8 cellular contexts compared by ENCODE assay signal in the genomic region with DNA sequence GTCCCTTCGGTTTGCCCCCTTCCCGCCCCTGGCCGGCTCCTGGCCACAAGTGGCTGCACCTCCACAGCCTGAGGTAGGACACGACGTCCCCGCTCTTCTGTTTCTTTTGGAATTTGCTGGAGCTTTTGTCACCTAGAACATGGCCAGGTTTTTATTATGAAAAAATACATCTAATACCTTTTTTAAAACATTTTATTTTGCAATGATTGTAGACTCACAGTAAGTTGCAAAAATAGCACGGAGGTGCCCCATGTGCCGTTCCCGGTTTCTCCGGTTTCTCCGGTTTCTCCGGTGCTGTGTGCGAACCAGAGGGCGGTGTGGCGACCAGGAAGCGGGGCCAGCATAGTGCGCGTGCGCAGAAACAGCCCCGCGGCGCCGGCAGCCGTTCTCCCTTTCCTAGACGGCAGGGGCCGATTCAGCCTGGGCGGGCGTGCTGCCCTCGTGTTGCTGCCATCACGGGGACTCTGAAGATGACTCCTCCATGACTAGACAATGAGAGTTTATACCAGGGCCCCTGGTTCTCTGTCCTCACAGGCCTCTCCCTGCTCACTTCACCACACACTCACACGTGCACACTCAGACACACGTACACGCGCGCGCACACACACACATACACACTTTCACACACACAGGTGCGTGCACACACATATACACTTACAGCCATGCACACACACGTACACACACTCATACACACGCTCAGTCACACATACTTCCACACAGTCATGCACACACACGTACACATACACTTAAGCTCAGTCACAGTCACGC.
A peak's percentile ranks its signal among the peaks of the same experiment; 100 is the strongest.
DNase-seq lines count a peak whose midpoint lies in the region; ATAC-seq and TF ChIP-seq lines count a peak whose summit lies in the region.

No MANE protein-coding gene starts in this region.

- no peaks in the 10 kb centered on the region for H3K27me3 Mint-ChIP-seq in activated CD4-positive, alpha-beta T cell treated with anti-CD3 and anti-CD28 coated beads for 36 hours

- POLR2A ChIA-PET in activated CD4-positive, alpha-beta T cell treated with anti-CD3 and anti-CD28 coated beads for 36 hours (lab: Charles Lee): no interaction called here

- H3K4me1 ChIP-seq in DOHH2 (ENCODE audit: control insufficient read depth, low read length) (peaks cover 55% of the 10 kb centered on the region), liver (ENCODE audit: control insufficient read depth in 4 of 4, insufficient read depth in 4 of 4, low read length in 3 of 4) (peaks cover 0 to 6% (median 1%) of the 10 kb centered on the region in 4 donors)

- peaks cover 39% of the 10 kb centered on the region for H3K4me1 Mint-ChIP-seq in activated CD4-positive, alpha-beta T cell treated with anti-CD3 and anti-CD28 coated beads for 36 hours

- H3K4me3 ChIP-seq in DOHH2 (ENCODE audit: low read length) (peak overlapping the region; percentile 67), choroid plexus epithelial cell (ENCODE audit: low read depth, low read length) (peak overlapping the region; percentile 64), liver (ENCODE audit: low read depth in 1 of 3, low read length in 3 of 3) (peak overlapping the region; percentile 32 to 51 (median 50))

- H3K9ac ChIP-seq in liver (ENCODE audit: low read depth in 1 of 2, low read length in 2 of 2): peak overlapping the region in 1 of 2 donors; percentile 32

- H3K27me3 ChIP-seq in DOHH2 (ENCODE audit: control insufficient read depth, low read length) (no peaks in the 10 kb centered on the region; the same call in 1 of the 2 replicates), liver (ENCODE audit: control insufficient read depth in 4 of 4, insufficient read depth in 4 of 4, low read length in 3 of 4) (no peaks in the 10 kb centered on the region)

- peak overlapping the region; percentile 72 for H3K4me2 ChIP-seq in DOHH2 (ENCODE audit: low read length)

- no peaks in the 10 kb centered on the region for H3K9me2 ChIP-seq in DOHH2 (replicated peaks; ENCODE audit: control insufficient read depth, low read length)

- H3K9me3 Mint-ChIP-seq in activated CD4-positive, alpha-beta T cell treated with anti-CD3 and anti-CD28 coated beads for 36 hours (ENCODE audit: low read depth): no peaks in the 10 kb centered on the region

- no peak overlapping the region for H3K27ac ChIP-seq in DOHH2 (ENCODE audit: low read depth, low read length)
- H3K27ac ChIP-seq in liver (ENCODE audit: low read depth in 1 of 2, low read length in 2 of 2): no peak overlapping the region

- peak overlapping the region; percentile 75 for H3K4me3 Mint-ChIP-seq in activated CD4-positive, alpha-beta T cell treated with anti-CD3 and anti-CD28 coated beads for 36 hours

- peak; percentile 72 for DNase-seq in NCI-H510A (lab: John Stamatoyannopoulos, UW)
- DNase-seq in activated CD4-positive, alpha-beta T cell treated with anti-CD3 and anti-CD28 coated beads for 36 hours: peak; percentile 93
- peak; percentile 78 for DNase-seq in choroid plexus epithelial cell (ENCODE audit: low read depth)
- DNase-seq in stimulated activated CD4-positive, alpha-beta T cell treated with anti-CD3 and anti-CD28 coated beads, Interleukin-4, amount 100 ng/mL, for 4 hours: peak; percentile 80 to 81
- no peak for DNase-seq in amniotic stem cell (lab: John Stamatoyannopoulos, UW)

- intact Hi-C loops in activated CD4-positive, alpha-beta T cell treated with anti-CD3 and anti-CD28 coated beads for 36 hours (cut with DNase I, micrococcal nuclease): loop anchor here in 1 of 2 experiments (1.0 kb wide), 2 partner anchors 53 to 200 kb away; no protein-coding TSS in a partner anchor

- CTCF ChIA-PET in activated CD4-positive, alpha-beta T cell treated with anti-CD3 and anti-CD28 coated beads for 36 hours (lab: Charles Lee): interaction anchor here (0.8 to 1.1 kb wide), 2 partner anchors 14 to 309 kb away, joined by 3 to 4 read pairs; no protein-coding TSS in a partner anchor

- 26% methylated on average over 41 of the region's 41 CpGs for WGBS in liver

- TF ChIP-seq CTCF in DOHH2 (IDR thresholded peaks at IDR 0.05; ENCODE audit: low read depth, low read length, poor library complexity, severe bottlenecking): no peak
- TF ChIP-seq CTCF in choroid plexus epithelial cell (conservative IDR thresholded peaks at IDR 0.05; ENCODE audit: low read depth, low read length): peak; percentile 39
- TF ChIP-seq CTCF in liver (IDR thresholded peaks at IDR 0.05; ENCODE audit: low read depth, low read length, missing input control): no peak

- H3K36me3 Mint-ChIP-seq in activated CD4-positive, alpha-beta T cell treated with anti-CD3 and anti-CD28 coated beads for 36 hours (ENCODE audit: low read depth): no peaks in the 10 kb centered on the region

- TF ChIP-seq RAD21 in liver (IDR thresholded peaks at IDR 0.05): peak; percentile 31 to 41

- H3K27ac Mint-ChIP-seq in activated CD4-positive, alpha-beta T cell treated with anti-CD3 and anti-CD28 coated beads for 36 hours: peak overlapping the region; percentile 91

- H3K36me3 ChIP-seq in DOHH2 (ENCODE audit: control insufficient read depth, low read length): no peaks in the 10 kb centered on the region
- no peaks in the 10 kb centered on the region for H3K36me3 ChIP-seq in liver (ENCODE audit: control insufficient read depth in 4 of 4, insufficient read depth in 3 of 4, low read depth in 1 of 4, low read length in 3 of 4)

- ATAC-seq in HG02588 (IDR thresholded peaks at IDR 0.05; ENCODE audit: unreplicated experiment): peak; percentile 64
- peak; percentile 92 for ATAC-seq in activated CD4-positive, alpha-beta T cell treated with anti-CD3 and anti-CD28 coated beads for 36 hours

- peaks cover 22% of the 10 kb centered on the region for H3F3A ChIP-seq in DOHH2 (ENCODE audit: control insufficient read depth, insufficient read depth)

- H4K20me1 ChIP-seq in DOHH2 (ENCODE audit: control insufficient read depth, insufficient read depth, low read depth, low read length): no peaks in the 10 kb centered on the region

- no peaks in the 10 kb centered on the region for H3K79me2 ChIP-seq in DOHH2 (ENCODE audit: control insufficient read depth, low read length)

- H3K9me3 ChIP-seq in DOHH2 (ENCODE audit: control insufficient read depth, insufficient read depth, low read length): no peaks in the 10 kb centered on the region
- H3K9me3 ChIP-seq in liver (ENCODE audit: control insufficient read depth in 4 of 4, low read length in 3 of 4): no peaks in the 10 kb centered on the region

TF ChIP-seq in liver, 16 proteins besides CTCF, POLR2A, EP300 and RAD21 (continues in another document):
- TF ChIP-seq EGR1 (IDR thresholded peaks at IDR 0.05; ENCODE audit: low read depth in 2 of 2): no peak
- no peak for TF ChIP-seq GABPA (IDR thresholded peaks at IDR 0.05 in 1 of 2, conservative IDR thresholded peaks at IDR 0.05 in 1 of 2)
- no peak for TF ChIP-seq NR2F2 (IDR thresholded peaks at IDR 0.05)
- TF ChIP-seq HNF4G (IDR thresholded peaks at IDR 0.05): no peak
- TF ChIP-seq, protein P1, sequence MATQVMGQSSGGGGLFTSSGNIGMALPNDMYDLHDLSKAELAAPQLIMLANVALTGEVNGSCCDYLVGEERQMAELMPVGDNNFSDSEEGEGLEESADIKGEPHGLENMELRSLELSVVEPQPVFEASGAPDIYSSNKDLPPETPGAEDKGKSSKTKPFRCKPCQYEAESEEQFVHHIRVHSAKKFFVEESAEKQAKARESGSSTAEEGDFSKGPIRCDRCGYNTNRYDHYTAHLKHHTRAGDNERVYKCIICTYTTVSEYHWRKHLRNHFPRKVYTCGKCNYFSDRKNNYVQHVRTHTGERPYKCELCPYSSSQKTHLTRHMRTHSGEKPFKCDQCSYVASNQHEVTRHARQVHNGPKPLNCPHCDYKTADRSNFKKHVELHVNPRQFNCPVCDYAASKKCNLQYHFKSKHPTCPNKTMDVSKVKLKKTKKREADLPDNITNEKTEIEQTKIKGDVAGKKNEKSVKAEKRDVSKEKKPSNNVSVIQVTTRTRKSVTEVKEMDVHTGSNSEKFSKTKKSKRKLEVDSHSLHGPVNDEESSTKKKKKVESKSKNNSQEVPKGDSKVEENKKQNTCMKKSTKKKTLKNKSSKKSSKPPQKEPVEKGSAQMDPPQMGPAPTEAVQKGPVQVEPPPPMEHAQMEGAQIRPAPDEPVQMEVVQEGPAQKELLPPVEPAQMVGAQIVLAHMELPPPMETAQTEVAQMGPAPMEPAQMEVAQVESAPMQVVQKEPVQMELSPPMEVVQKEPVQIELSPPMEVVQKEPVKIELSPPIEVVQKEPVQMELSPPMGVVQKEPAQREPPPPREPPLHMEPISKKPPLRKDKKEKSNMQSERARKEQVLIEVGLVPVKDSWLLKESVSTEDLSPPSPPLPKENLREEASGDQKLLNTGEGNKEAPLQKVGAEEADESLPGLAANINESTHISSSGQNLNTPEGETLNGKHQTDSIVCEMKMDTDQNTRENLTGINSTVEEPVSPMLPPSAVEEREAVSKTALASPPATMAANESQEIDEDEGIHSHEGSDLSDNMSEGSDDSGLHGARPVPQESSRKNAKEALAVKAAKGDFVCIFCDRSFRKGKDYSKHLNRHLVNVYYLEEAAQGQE (IDR thresholded peaks at IDR 0.05): no peak
- TF ChIP-seq, protein P2, sequence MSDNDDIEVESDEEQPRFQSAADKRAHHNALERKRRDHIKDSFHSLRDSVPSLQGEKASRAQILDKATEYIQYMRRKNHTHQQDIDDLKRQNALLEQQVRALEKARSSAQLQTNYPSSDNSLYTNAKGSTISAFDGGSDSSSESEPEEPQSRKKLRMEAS (IDR thresholded peaks at IDR 0.05): no peak
- TF ChIP-seq RXRA (IDR thresholded peaks at IDR 0.05): no peak
- no peak for TF ChIP-seq YY1 (IDR thresholded peaks at IDR 0.05)
- TF ChIP-seq SP1 (IDR thresholded peaks at IDR 0.05): no peak
- TF ChIP-seq ZBTB33 (IDR thresholded peaks at IDR 0.05): no peak
- TF ChIP-seq JUND (IDR thresholded peaks at IDR 0.05): no peak
- no peak for TF ChIP-seq TAF1 (conservative IDR thresholded peaks at IDR 0.05)
- no peak for TF ChIP-seq FOXA1 (IDR thresholded peaks at IDR 0.05)
- TF ChIP-seq HNF4A (conservative IDR thresholded peaks at IDR 0.05): no peak
